Comparison of ENCODE assay signal across 18 cellular contexts in the genomic region with DNA sequence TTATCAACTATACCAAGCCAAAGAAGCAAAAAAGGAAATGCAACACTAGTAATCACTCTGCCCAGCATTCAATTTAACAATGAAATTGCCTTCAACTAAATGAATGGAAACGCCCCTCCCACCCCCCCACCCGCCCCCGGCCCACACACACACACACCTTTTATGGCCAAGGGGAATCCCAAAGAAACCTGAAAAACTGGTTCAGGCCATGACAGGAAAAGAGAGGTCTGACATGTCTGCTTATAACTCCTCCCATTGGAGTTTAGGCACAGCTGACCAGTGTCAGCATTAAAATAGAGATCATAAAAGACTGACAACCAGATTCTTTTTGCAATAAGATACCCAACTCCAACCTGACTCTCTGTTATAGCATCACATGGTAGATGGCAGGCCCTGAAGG. TPM values are rescaled to one million over a fixed set of nuclear protein-coding genes. Genes with fewer than 3 reads are reported as not detected.
DNase-seq lines count a peak whose midpoint lies in the region; ATAC-seq and TF ChIP-seq lines count a peak whose summit lies in the region.
"Had no signal": no experiment of that assay in that cellular context is flagged by ENCODE, and none has a peak within 500 bp of the region (broad histone marks: within the 10 kb centered on the region; RNA-seq: fewer than 3 reads in every experiment).

No MANE protein-coding gene starts in this region.

- no peak overlapping the region for H2AFZ ChIP-seq in H9 (ENCODE audit: low read length)
- no peak overlapping the region for H2AFZ ChIP-seq in trophoblast cell (ENCODE audit: insufficient read depth, low read length, poor library complexity)

- H3K4me3 Mint-ChIP-seq in H9 = peak overlapping the region in 1 of 2 experiments; percentile 14; a peak in 2 of 5 replicates
- H3K4me3 Mint-ChIP-seq: activated CD4-positive, alpha-beta memory T cell treated with anti-CD3 and anti-CD28 coated beads for 36 hours; activated T-helper 17 cell treated with anti-CD3 and anti-CD28 coated beads, Interleukin-2, amount 50 U/mL, for 72 hours had no signal

- H3K4ac ChIP-seq in H9 (ENCODE audit: low read depth, low read length) (no peak overlapping the region), trophoblast cell (ENCODE audit: low read depth, low read length) (no peak overlapping the region)

- H2BK20ac ChIP-seq in H9 (ENCODE audit: low read depth, low read length, poor library complexity, severe bottlenecking) = no peak overlapping the region

- DNase-seq in H9 = peak; percentile 68
- peak; percentile 75 for DNase-seq in NCI-H2196 (lab: John Stamatoyannopoulos, UW; ENCODE audit: unreplicated experiment)
- DNase-seq in trophoblast cell = peak; percentile 26 to 65
- no peak for DNase-seq in NCI-H82 (lab: John Stamatoyannopoulos, UW)
- no peak for DNase-seq in NCI-H1694 (lab: John Stamatoyannopoulos, UW)
- DNase-seq: activated CD4-positive, alpha-beta memory T cell treated with anti-CD3 and anti-CD28 coated beads for 36 hours; adrenal gland; DMS79 treated with DMSO at 0.1 percent for 48 hours; NCI-H2107; ovary; spleen; stimulated activated naive CD8-positive, alpha-beta T cell treated with anti-CD3 and anti-CD28 coated beads, Interleukin-15, Interleukin-2, amounts not matched to agents 100 U/mL and 50 U/mL, for 24 hours; uterus had no signal

- H3K9me3 ChIP-seq in H9 (ENCODE audit: control insufficient read depth, low read depth, low read length) = no peaks in the 10 kb centered on the region
- no peaks in the 10 kb centered on the region for H3K9me3 ChIP-seq in trophoblast cell (ENCODE audit: insufficient read depth, low read depth, low read length)
- H3K9me3 ChIP-seq: adrenal gland, ovary, uterus had no signal

- H3K36me3 Mint-ChIP-seq in H9 (ENCODE audit: insufficient read depth in 1 of 3, low read depth in 3 of 3) = peaks cover 14 to 18% (median 17%) of the 10 kb centered on the region in 3 experiments

- no CpG with 5 or more reads among the region's 3 CpGs for WGBS in H9 (ENCODE audit: extremely low coverage, insufficient read length, low lambda C conversion rate)
- no CpG with 5 or more reads among the region's 3 CpGs for WGBS in trophoblast cell (ENCODE audit: extremely low coverage, insufficient coverage, insufficient read length)

- H4K91ac ChIP-seq in H9 (ENCODE audit: insufficient read length, low read depth, low read length) (no peak overlapping the region), trophoblast cell (ENCODE audit: low read depth, low read length) (no peak overlapping the region)

- no peak overlapping the region for H3K4me3 ChIP-seq in trophoblast cell (ENCODE audit: low read depth, low read length)
- H3K4me3 ChIP-seq: adrenal gland, ovary, spleen, uterus had no signal

- H3K4me2 ChIP-seq in H9 (ENCODE audit: insufficient read depth, insufficient read length, low read length) (peak overlapping the region; percentile 46), trophoblast cell (ENCODE audit: low read length) (peak overlapping the region; percentile 12)
- H3K4me2 ChIP-seq: KMS-11 had no signal

- H3K27ac ChIP-seq in H9 (ENCODE audit: insufficient read length, low read depth, low read length) = no peak overlapping the region
- H3K27ac ChIP-seq in trophoblast cell (ENCODE audit: low read depth, low read length) = no peak overlapping the region
- H3K27ac ChIP-seq: adrenal gland, KMS-11, ovary, spleen, uterus had no signal

- H3K79me2 ChIP-seq in H9 (ENCODE audit: insufficient read depth, low read length) = no peaks in the 10 kb centered on the region
- no peaks in the 10 kb centered on the region for H3K79me2 ChIP-seq in trophoblast cell (ENCODE audit: control insufficient read depth, insufficient read depth, low read length, poor library complexity)

- no peak overlapping the region for H3T11ph ChIP-seq in H9 (ENCODE audit: low read length)

- H3K9ac ChIP-seq in H9 (ENCODE audit: extremely low read depth, insufficient read length, low read length) (no peak overlapping the region), trophoblast cell (ENCODE audit: low read length) (no peak overlapping the region)
- H3K9ac ChIP-seq: KMS-11 had no signal

- no peak for TF ChIP-seq CTCF in H9 (conservative IDR thresholded peaks at IDR 0.05)

- H3K27me3 ChIP-seq in H9 (ENCODE audit: insufficient read depth, low read length) = no peaks in the 10 kb centered on the region
- H3K27me3 ChIP-seq in trophoblast cell (ENCODE audit: insufficient read depth, low read length) = no peaks in the 10 kb centered on the region
- H3K27me3 ChIP-seq: adrenal gland, ovary, spleen, uterus had no signal

- H4K8ac ChIP-seq in H9 (replicated peaks; ENCODE audit: insufficient read length, low read depth, low read length) (no peak overlapping the region), trophoblast cell (ENCODE audit: low read depth, low read length) (no peak overlapping the region)

- H2BK120ac ChIP-seq in H9 (ENCODE audit: low read depth, low read length, poor library complexity, severe bottlenecking) = no peak overlapping the region
- H2BK120ac ChIP-seq in trophoblast cell (ENCODE audit: insufficient read depth, low read length, poor library complexity) = no peak overlapping the region

- peaks cover 0 to 2% of the 10 kb centered on the region in 2 experiments for H3K36me3 ChIP-seq in trophoblast cell (ENCODE audit: control insufficient read depth in 1 of 2, insufficient read depth in 2 of 2, low read length in 2 of 2)
- H3K36me3 ChIP-seq: adrenal gland, ovary, uterus had no signal

- H3K9me3 Mint-ChIP-seq in H9 = peaks cover 8 to 18% of the 10 kb centered on the region in 2 experiments; a peak in 4 of 5 replicates
- H3K9me3 Mint-ChIP-seq: activated T-helper 17 cell treated with anti-CD3 and anti-CD28 coated beads, Interleukin-2, amount 50 U/mL, for 72 hours had no signal

- no peak overlapping the region for H2BK15ac ChIP-seq in H9 (ENCODE audit: low read depth, low read length)

- H3K56ac ChIP-seq in H9 (ENCODE audit: insufficient read length, low read depth, low read length) = no peak overlapping the region

- H3K23ac ChIP-seq in H9 (ENCODE audit: insufficient read length, low read depth, low read length) (no peak overlapping the region), trophoblast cell (ENCODE audit: low read length) (no peak overlapping the region)

- H2BK12ac ChIP-seq in H9 (ENCODE audit: insufficient read length, low read depth, low read length) (no peak overlapping the region), trophoblast cell (ENCODE audit: low read length) (no peak overlapping the region)

- H3K79me1 ChIP-seq in H9 (ENCODE audit: insufficient read depth, low read depth, low read length, poor library complexity, severe bottlenecking) (no peaks in the 10 kb centered on the region), trophoblast cell (ENCODE audit: low read length) (peaks cover 2% of the 10 kb centered on the region)

- no peaks in the 10 kb centered on the region for H3K23me2 ChIP-seq in H9 (ENCODE audit: insufficient read length, low read depth, low read length, poor library complexity, severe bottlenecking)

- no peaks in the 10 kb centered on the region for H3K27me3 Mint-ChIP-seq in H9 (ENCODE audit: low read depth)
- H3K27me3 Mint-ChIP-seq: activated CD4-positive, alpha-beta memory T cell treated with anti-CD3 and anti-CD28 coated beads for 36 hours; activated T-helper 17 cell treated with anti-CD3 and anti-CD28 coated beads, Interleukin-2, amount 50 U/mL, for 72 hours had no signal

- ATAC-seq in esophagus mucosa = peak; percentile 89
- ATAC-seq in GM21576 (IDR thresholded peaks at IDR 0.05; ENCODE audit: unreplicated experiment) = no peak
- ATAC-seq: activated T-helper 17 cell treated with anti-CD3 and anti-CD28 coated beads, Interleukin-2, amount 50 U/mL, for 72 hours; SK-N-SH treated with all-trans-retinoic acid at 6 μM for 48 hours; stimulated activated naive CD8-positive, alpha-beta T cell treated with anti-CD3 and anti-CD28 coated beads, Interleukin-15, Interleukin-2, amounts not matched to agents 100 U/mL and 50 U/mL, for 24 hours had no signal

- no peak overlapping the region for H4K5ac ChIP-seq in H9 (ENCODE audit: insufficient read length, low read depth, low read length)

- H4K12ac ChIP-seq in trophoblast cell (ENCODE audit: low read depth, low read length) = no peak overlapping the region

- no peak overlapping the region for H2AK5ac ChIP-seq in H9 (ENCODE audit: insufficient read length, low read length)
- no peak overlapping the region for H2AK5ac ChIP-seq in trophoblast cell (ENCODE audit: low read length)

- H3K18ac ChIP-seq in H9 (ENCODE audit: insufficient read length, low read depth, low read length) = no peak overlapping the region
- no peak overlapping the region for H3K18ac ChIP-seq in trophoblast cell (ENCODE audit: low read length)

- H3K14ac ChIP-seq in H9 (ENCODE audit: insufficient read depth, low read length) = no peak overlapping the region
- no peak overlapping the region for H3K14ac ChIP-seq in trophoblast cell (ENCODE audit: low read length)

- H2BK5ac ChIP-seq in H9 (ENCODE audit: insufficient read length, low read length) (no peak overlapping the region), trophoblast cell (ENCODE audit: low read depth, low read length, poor library complexity) (no peak overlapping the region)

- peaks cover 27 to 32% of the 10 kb centered on the region in 2 experiments for H3K4me1 Mint-ChIP-seq in H9

- H3K27ac Mint-ChIP-seq in H9 = peak overlapping the region in 1 of 3 experiments; percentile 27; a peak in 1 of 7 replicates
- H3K27ac Mint-ChIP-seq: activated CD4-positive, alpha-beta memory T cell treated with anti-CD3 and anti-CD28 coated beads for 36 hours; activated T-helper 17 cell treated with anti-CD3 and anti-CD28 coated beads, Interleukin-2, amount 50 U/mL, for 72 hours had no signal

- H4K20me1 ChIP-seq in H9 (ENCODE audit: control insufficient read depth, insufficient read depth, insufficient read length) = no peaks in the 10 kb centered on the region

- no peaks in the 10 kb centered on the region; the same call in 1 of the 2 replicates for H3K4me1 ChIP-seq in H9 (ENCODE audit: insufficient read depth, low read length)
- H3K4me1 ChIP-seq in trophoblast cell (ENCODE audit: control insufficient read depth in 1 of 2, insufficient read depth in 2 of 2, low read length in 2 of 2) = peaks cover 2 to 9% of the 10 kb centered on the region in 2 experiments
- H3K4me1 ChIP-seq: adrenal gland, uterus had no signal

RNA-seq across cellular contexts. Expression of a gene that starts 42.6 kb away (rescaled TPM):
- total RNA-seq in H9 (2021) (14.7 and 17.2 TPM in 2 replicates), esophagus mucosa (26.0 TPM)
- 15.8 and 15.9 TPM in 2 replicates for polyA plus RNA-seq in trophoblast cell (2013)

Comparison
In these comparisons a context has a peak if more than half of its experiments do, and no peak if none do; other contexts are left out.
1. DNase-seq: peak in H9 (single experiment), NCI-H2196 (single experiment) and trophoblast cell (2 of 2); none in NCI-H82 (single experiment) and NCI-H1694 (single experiment).